ENCODE assay signal across 9 cellular contexts in genomic region chr3:42655331-42655888, GRCh38. TPM values are rescaled to one million over a fixed set of nuclear protein-coding genes. Genes with fewer than 3 reads are reported as not detected.
DNase-seq lines count a peak whose midpoint lies in the region; ATAC-seq, FAIRE-seq and TF ChIP-seq lines count a peak whose summit lies in the region.
"Had no signal": no experiment of that assay in that cellular context is flagged by ENCODE, and none has a peak within 500 bp of the region (broad histone marks: within the 10 kb centered on the region; RNA-seq: fewer than 3 reads in every experiment).

No MANE protein-coding gene starts in this region.

- H3K27me3 ChIP-seq in CD8-positive, alpha-beta T cell (ENCODE audit: insufficient read depth, low read length) = no peaks in the 10 kb centered on the region
- no peaks in the 10 kb centered on the region for H3K27me3 ChIP-seq in Panc1 (ENCODE audit: control insufficient read depth, insufficient read depth, low read length)
- no peaks in the 10 kb centered on the region for H3K27me3 ChIP-seq in pancreas

- 38 to 42% methylated on average over 4 of the region's 4 CpGs for WGBS in pancreas, 2 donors

- POLR2A ChIA-PET in CD8-positive, alpha-beta T cell (lab: Charles Lee) = no interaction called here
- POLR2A ChIA-PET in Panc1 (lab: Charles Lee) = no interaction called here

- intact Hi-C loops in CD8-positive, alpha-beta T cell (cut with DNase I, micrococcal nuclease) = no loop called here
- intact Hi-C loops in Panc1 (cut with micrococcal nuclease; ENCODE audit: unreplicated experiment) = no loop called here
- intact Hi-C loops in pancreas (cut with DNase I) = no loop called here

- peaks cover 4% of the 10 kb centered on the region for H3K27me3 Mint-ChIP-seq in CD8-positive, alpha-beta T cell (ENCODE audit: low read depth)
- H3K27me3 Mint-ChIP-seq: activated naive CD4-positive, alpha-beta T cell treated with anti-CD3 and anti-CD28 coated beads, Interleukin-2, amount 50 U/mL, for 24 hours had no signal

- no peak overlapping the region for H3K4me3 ChIP-seq in CD8-positive, alpha-beta T cell (ENCODE audit: low read depth, low read length)
- H3K4me3 ChIP-seq in Panc1 (ENCODE audit: low read depth in 2 of 2, low read length in 2 of 2) = peak overlapping the region; percentile 48 to 49; a peak in 2 of 4 replicates
- peak overlapping the region; percentile 91 for H3K4me3 ChIP-seq in fibroblast of villous mesenchyme (ENCODE audit: low read depth, low read length)
- H3K4me3 ChIP-seq in pancreas = peak overlapping the region in 2 of 4 donors; percentile 76 to 84

- no peak for TF ChIP-seq CTCF in CD8-positive, alpha-beta T cell (IDR thresholded peaks at IDR 0.05)
- no peak for TF ChIP-seq CTCF in Panc1 (IDR thresholded peaks at IDR 0.05)
- no peak for TF ChIP-seq CTCF in fibroblast of villous mesenchyme (IDR thresholded peaks at IDR 0.05; ENCODE audit: insufficient read depth, low read depth, low read length)
- no peak for TF ChIP-seq CTCF in pancreas (IDR thresholded peaks at IDR 0.05)

- peak overlapping the region; percentile 63 for H3K4me3 Mint-ChIP-seq in CD8-positive, alpha-beta T cell

- peak in 1 of 7 experiments; percentile 48 for DNase-seq in CD8-positive, alpha-beta T cell
- no peak for DNase-seq in Panc1 (ENCODE audit: low read depth, low spot score)
- DNase-seq in fibroblast of villous mesenchyme (ENCODE audit: low read depth) = no peak
- DNase-seq in pancreas = peak; percentile 39 to 89 (median 62)
- DNase-seq in T1000 (lab: John Stamatoyannopoulos, UW) = no peak
- no peak for DNase-seq in NCI-H2227 treated with DMSO at 0.1 percent for 48 hours (lab: John Stamatoyannopoulos, UW)
- no peak for DNase-seq in retina

- no peak for FAIRE-seq in pancreas (lab: Jason Lieb, UNC)

- BruUV-seq in Panc1 (replicated peaks; lab: Mats Ljungman, UMichigan) = no TSS peak

- CTCF ChIA-PET in CD8-positive, alpha-beta T cell (lab: Charles Lee) = no interaction called here
- CTCF ChIA-PET in Panc1 (lab: Charles Lee) = no interaction called here

- no peak overlapping the region for H3K27ac ChIP-seq in CD8-positive, alpha-beta T cell (ENCODE audit: low read depth, low read length)
- no peak overlapping the region for H3K27ac ChIP-seq in Panc1 (ENCODE audit: low read length)
- peak overlapping the region; percentile 69 to 73 (median 71) for H3K27ac ChIP-seq in pancreas

- H3K36me3 ChIP-seq in CD8-positive, alpha-beta T cell (ENCODE audit: insufficient read depth, low read length) = no peaks in the 10 kb centered on the region
- H3K36me3 ChIP-seq in Panc1 (ENCODE audit: control insufficient read depth, insufficient read depth, low read length) (no peaks in the 10 kb centered on the region), pancreas (peaks cover 0 to 5% (median 0%) of the 10 kb centered on the region in 3 donors)

- no peaks in the 10 kb centered on the region for H3K36me3 Mint-ChIP-seq in CD8-positive, alpha-beta T cell
- H3K36me3 Mint-ChIP-seq: activated naive CD4-positive, alpha-beta T cell treated with anti-CD3 and anti-CD28 coated beads, Interleukin-2, amount 50 U/mL, for 24 hours had no signal

- no peaks in the 10 kb centered on the region for H3K9me3 ChIP-seq in CD8-positive, alpha-beta T cell (ENCODE audit: low read length)
- H3K9me3 ChIP-seq in Panc1 (ENCODE audit: control insufficient read depth, insufficient read depth, low read depth, low read length) (no peaks in the 10 kb centered on the region), pancreas (no peaks in the 10 kb centered on the region)

- H3K27ac Mint-ChIP-seq in CD8-positive, alpha-beta T cell = no peak overlapping the region
- H3K27ac Mint-ChIP-seq: activated naive CD4-positive, alpha-beta T cell treated with anti-CD3 and anti-CD28 coated beads, Interleukin-2, amount 50 U/mL, for 24 hours had no signal

- peaks cover 10% of the 10 kb centered on the region for H3K4me1 ChIP-seq in CD8-positive, alpha-beta T cell (ENCODE audit: insufficient read depth, low read length)
- H3K4me1 ChIP-seq in Panc1 (ENCODE audit: control insufficient read depth, insufficient read depth, low read length) = peaks cover 16% of the 10 kb centered on the region
- peaks cover 0 to 18% (median 6%) of the 10 kb centered on the region in 3 donors for H3K4me1 ChIP-seq in pancreas

- peaks cover 7% of the 10 kb centered on the region for H3K4me1 Mint-ChIP-seq in CD8-positive, alpha-beta T cell (ENCODE audit: low read depth)

- no peaks in the 10 kb centered on the region for H3K9me3 Mint-ChIP-seq in CD8-positive, alpha-beta T cell
- H3K9me3 Mint-ChIP-seq: activated naive CD4-positive, alpha-beta T cell treated with anti-CD3 and anti-CD28 coated beads, Interleukin-2, amount 50 U/mL, for 24 hours had no signal

- in situ Hi-C loops in Panc1 (cut with HindIII; ENCODE audit: low pct_unique_long_range_greater_than_20kb, low sequenced_read_pairs) = no loop called here

- ATAC-seq in CD8-positive, alpha-beta T cell = no peak
- no peak for ATAC-seq in Panc1
- peak in 1 of 4 donors; percentile 9 for ATAC-seq in pancreas
- no peak for ATAC-seq in GM18519 (IDR thresholded peaks at IDR 0.05; ENCODE audit: low FRiP score, unreplicated experiment)

RNA-seq across cellular contexts. Expression of gene ZBTB47, which starts 1.9 kb away (rescaled TPM):
- total RNA-seq in CD8-positive, alpha-beta T cell = under 1 TPM; 0.24 to 0.33 TPM
- 3.6 TPM for total RNA-seq in Panc1 (2021; ENCODE audit: unreplicated experiment)
- polyA plus RNA-seq in Panc1 (2012; ENCODE audit: insufficient read length) = 4.5 TPM
- total RNA-seq in fibroblast of villous mesenchyme = 25.4 and 25.9 TPM in 2 replicates
- 10 to 100 TPM in 3 of 6 donors, 1 to 10 TPM in 3; 7.9 to 13.6 (median 10.2) TPM for total RNA-seq in pancreas
- polyA plus RNA-seq in pancreas = 10 to 100 TPM in 1 of 2 donors, 1 to 10 TPM in 1; 9.0 to 12.5 TPM

RNA-seq across cellular contexts. Expression of gene KLHL40, which starts 29.9 kb away (rescaled TPM):
- not detected for total RNA-seq in CD8-positive, alpha-beta T cell
- not detected for total RNA-seq in Panc1 (2021; ENCODE audit: unreplicated experiment)
- polyA plus RNA-seq in Panc1 (2012; ENCODE audit: insufficient read length) = not detected
- total RNA-seq in fibroblast of villous mesenchyme = not detected in 2 replicates
- not detected for total RNA-seq in pancreas
- under 1 TPM in 1 of 2 donors, not detected in 1; 0.12 TPM for polyA plus RNA-seq in pancreas

RNA-seq across cellular contexts. Expression of gene HHATL, which starts 47.2 kb away (rescaled TPM):
- total RNA-seq in CD8-positive, alpha-beta T cell = not detected
- not detected for total RNA-seq in Panc1 (2021; ENCODE audit: unreplicated experiment)
- polyA plus RNA-seq in Panc1 (2012; ENCODE audit: insufficient read length) = not detected
- total RNA-seq in fibroblast of villous mesenchyme = not detected in 2 replicates
- total RNA-seq in pancreas = 1 to 10 TPM in 2 of 6 donors, under 1 TPM in 3, not detected in 1; 0.42 to 2.5 (median 1.00) TPM
- 10 to 100 TPM in 1 of 2 donors, 1 to 10 TPM in 1; 4.6 to 17.8 TPM for polyA plus RNA-seq in pancreas

RNA-seq across cellular contexts. Expression of gene NKTR, which starts 54.9 kb away (rescaled TPM):
- 100 to 1,000 TPM; 190 to 204 TPM for total RNA-seq in CD8-positive, alpha-beta T cell
- 39.0 TPM for total RNA-seq in Panc1 (2021; ENCODE audit: unreplicated experiment)
- 11.0 TPM for polyA plus RNA-seq in Panc1 (2012; ENCODE audit: insufficient read length)
- total RNA-seq in fibroblast of villous mesenchyme = 69.6 and 82.9 TPM in 2 replicates
- total RNA-seq in pancreas = 10 to 100 TPM; 15.5 to 42.0 (median 33.0) TPM
- polyA plus RNA-seq in pancreas = 10 to 100 TPM; 27.9 to 46.8 TPM

Comparison
In these comparisons a context has a peak if more than half of its experiments do, and no peak if none do; other contexts are left out.
1. DNase-seq: peak in pancreas (6 of 6); none in Panc1 (single experiment), fibroblast of villous mesenchyme (single experiment), T1000 (single experiment), NCI-H2227 treated with DMSO at 0.1 percent for 48 hours (single experiment) and retina (single experiment).
2. H3K27ac ChIP-seq: peak in pancreas (4 of 4); none in CD8-positive, alpha-beta T cell (single experiment) and Panc1 (single experiment).